In the genomic region with DNA sequence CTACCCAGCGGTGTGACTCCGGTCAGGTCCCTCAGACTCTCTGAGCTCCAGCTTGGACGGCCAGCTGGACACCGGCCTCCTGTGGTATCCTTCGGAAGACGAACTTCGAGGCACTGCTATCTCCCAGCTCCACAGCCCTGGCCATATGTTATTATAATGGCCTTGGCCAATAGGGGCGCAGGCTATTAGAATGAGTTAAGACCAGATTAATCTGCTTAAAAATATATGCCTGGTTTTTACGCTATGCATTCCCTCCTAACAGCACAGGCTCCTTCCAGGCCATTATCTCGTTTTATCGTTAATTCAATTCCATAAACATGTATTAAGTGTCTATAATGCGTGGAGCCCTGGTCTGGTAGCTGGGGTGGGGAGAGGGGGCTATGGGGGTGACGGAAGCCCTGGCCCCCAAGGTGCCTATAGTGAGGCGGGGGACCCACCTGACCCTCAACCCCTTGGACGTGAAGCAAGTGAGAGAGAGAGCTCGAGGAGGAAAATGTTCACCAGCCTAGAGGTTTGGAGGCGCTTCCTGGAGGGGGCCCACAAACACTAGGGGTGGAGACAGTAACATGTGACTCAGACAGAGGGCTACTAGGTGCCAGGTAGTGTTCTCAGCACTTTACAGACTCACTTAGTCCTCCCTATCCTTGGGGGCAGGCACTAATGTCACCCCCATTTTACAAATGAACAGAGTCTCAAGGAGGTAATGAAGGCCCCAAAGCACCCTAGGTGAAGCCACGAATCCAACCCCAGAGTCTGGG, we compare ENCODE assay signal across 17 cellular contexts.
"Had no signal": no experiment of that assay in that cellular context is flagged by ENCODE, and none has a peak within 500 bp of the region (broad histone marks: within the 10 kb centered on the region; RNA-seq: fewer than 3 reads in every experiment).

No MANE protein-coding gene starts in this region.

- H3K4me3 ChIP-seq: colonic mucosa, esophagus squamous epithelium, tibial artery, vagina had no signal

- H3K4me1 ChIP-seq: vagina had no signal

- ATAC-seq: activated CD8-positive, alpha-beta memory T cell treated with anti-CD3 and anti-CD28 coated beads, Interleukin-2, amount 10 ng/mL, durations not matched to agents 7 days and 5 days; left colon; right cardiac atrium; stimulated activated effector memory CD8-positive, alpha-beta T cell treated with anti-CD3 and anti-CD28 coated beads, Interleukin-12 subunit alpha, Interleukin-12 subunit beta, amount 100 ng/mL, for 72 hours had no signal

- H3K36me3 ChIP-seq: colonic mucosa, esophagus squamous epithelium, tibial artery, vagina had no signal

- H3K27ac ChIP-seq: colonic mucosa, esophagus squamous epithelium, tibial artery, vagina had no signal

- H3K4me3 Mint-ChIP-seq: activated B cell treated with CpG ODN at 0.5 μM for 24 hours; activated CD8-positive, alpha-beta memory T cell treated with anti-CD3 and anti-CD28 coated beads, Interleukin-2, amount 10 ng/mL, durations not matched to agents 7 days and 5 days; activated T-cell treated with anti-CD3 and anti-CD28 coated beads, Interleukin-2, amount 50 U/mL, for 4 hours; naive B cell; stimulated activated effector memory CD8-positive, alpha-beta T cell treated with anti-CD3 and anti-CD28 coated beads, Interleukin-12 subunit alpha, Interleukin-12 subunit beta, amount 100 ng/mL, for 72 hours had no signal

- H3K4me1 Mint-ChIP-seq: activated B cell treated with CpG ODN at 0.5 μM for 24 hours; activated CD8-positive, alpha-beta memory T cell treated with anti-CD3 and anti-CD28 coated beads, Interleukin-2, amount 10 ng/mL, durations not matched to agents 7 days and 5 days had no signal

- H3K27me3 ChIP-seq: colonic mucosa, vagina had no signal

- H3K9me3 Mint-ChIP-seq: activated B cell treated with CpG ODN at 0.5 μM for 24 hours; activated T-cell treated with anti-CD3 and anti-CD28 coated beads, Interleukin-2, amount 50 U/mL, for 4 hours; naive B cell; stimulated activated effector memory CD8-positive, alpha-beta T cell treated with anti-CD3 and anti-CD28 coated beads, Interleukin-12 subunit alpha, Interleukin-12 subunit beta, amount 100 ng/mL, for 72 hours had no signal

- H3K36me3 Mint-ChIP-seq: activated CD8-positive, alpha-beta memory T cell treated with anti-CD3 and anti-CD28 coated beads, Interleukin-2, amount 10 ng/mL, durations not matched to agents 7 days and 5 days; naive B cell; stimulated activated effector memory CD8-positive, alpha-beta T cell treated with anti-CD3 and anti-CD28 coated beads, Interleukin-12 subunit alpha, Interleukin-12 subunit beta, amount 100 ng/mL, for 72 hours had no signal

- DNase-seq: activated B cell treated with CpG ODN at 0.5 μM for 24 hours; activated CD4-positive, alpha-beta T cell treated with anti-CD3 and anti-CD28 coated beads, Interleukin-2, amount 50 U/mL, for 1 hour; activated CD8-positive, alpha-beta memory T cell treated with anti-CD3 and anti-CD28 coated beads, Interleukin-2, amount 10 ng/mL, durations not matched to agents 7 days and 5 days; activated naive CD4-positive, alpha-beta T cell; activated T-cell treated with anti-CD3 and anti-CD28 coated beads, Interleukin-2, amount 50 U/mL, for 4 hours; caudate nucleus; colonic mucosa; esophagus squamous epithelium; foreskin fibroblast; left colon; naive B cell; occipital lobe; right cardiac atrium; tibial artery had no signal

- H3K9me3 ChIP-seq: colonic mucosa, esophagus squamous epithelium, tibial artery, vagina had no signal

- H3K27ac Mint-ChIP-seq: activated B cell treated with CpG ODN at 0.5 μM for 24 hours; activated CD8-positive, alpha-beta memory T cell treated with anti-CD3 and anti-CD28 coated beads, Interleukin-2, amount 10 ng/mL, durations not matched to agents 7 days and 5 days; naive B cell; progenitor cell of endocrine pancreas; stimulated activated effector memory CD8-positive, alpha-beta T cell treated with anti-CD3 and anti-CD28 coated beads, Interleukin-12 subunit alpha, Interleukin-12 subunit beta, amount 100 ng/mL, for 72 hours had no signal
